Comparison of ENCODE assay signal across 25 cellular contexts in the genomic region with DNA sequence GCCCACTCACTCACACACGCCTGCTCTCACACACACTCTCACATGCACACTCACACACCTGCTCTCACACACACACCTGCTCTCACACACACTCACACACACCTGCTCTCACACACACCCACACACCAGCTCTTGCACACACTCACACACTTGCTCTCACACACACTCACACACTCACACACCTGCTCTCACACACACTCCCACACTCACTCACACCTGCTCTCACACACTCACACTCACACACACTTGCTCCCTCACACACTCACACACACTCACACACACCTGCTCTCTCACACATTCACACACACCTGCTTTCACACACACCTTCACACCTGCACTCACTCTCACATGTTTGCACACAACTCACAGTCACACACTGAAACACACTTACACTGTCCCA. TPM values are rescaled to one million over a fixed set of nuclear protein-coding genes. Genes with fewer than 3 reads are reported as not detected.
"Had no signal": no experiment of that assay in that cellular context is flagged by ENCODE, and none has a peak within 500 bp of the region (broad histone marks: within the 10 kb centered on the region; RNA-seq: fewer than 3 reads in every experiment).

No MANE protein-coding gene starts in this region.

- H3K4me1 ChIP-seq: esophagus muscularis mucosa, prostate gland, stomach had no signal

- FAIRE-seq: endothelial cell of umbilical vein, small intestine had no signal

- H3K9me3 ChIP-seq: esophagus muscularis mucosa, heart right ventricle, left lung, prostate gland, stomach had no signal

- H3K4me3 Mint-ChIP-seq: activated naive CD8-positive, alpha-beta T cell; neural crest cell; type B pancreatic cell had no signal

- H3K27ac Mint-ChIP-seq: activated naive CD8-positive, alpha-beta T cell; type B pancreatic cell had no signal

- ATAC-seq: heart right ventricle, left lung, right cardiac atrium had no signal

- H3K36me3 ChIP-seq: esophagus muscularis mucosa, heart right ventricle, left lung, prostate gland, stomach had no signal

- H3K4me3 ChIP-seq: esophagus muscularis mucosa, heart right ventricle, left lung, prostate gland, stomach had no signal

- H3K9me3 Mint-ChIP-seq: type B pancreatic cell had no signal

- H3K27ac ChIP-seq: esophagus muscularis mucosa, heart right ventricle, left lung, prostate gland, stomach, VCaP had no signal

- H3K36me3 Mint-ChIP-seq: activated naive CD8-positive, alpha-beta T cell; type B pancreatic cell had no signal

- DNase-seq: activated CD4-positive, alpha-beta T cell treated with anti-CD3 and anti-CD28 coated beads, Interleukin-2, amount 50 U/mL, for 4 hours; activated gamma-delta T cell; effector CD8-positive, alpha-beta T cell; heart right ventricle; left lung; right cardiac atrium; small intestine; stimulated activated CD4-positive, alpha-beta T cell treated with anti-CD3 and anti-CD28 coated beads, Interleukin-15, amount 100 ng/mL, for 24 hours; stimulated activated CD4-positive, alpha-beta T cell treated with anti-CD3 and anti-CD28 coated beads, Interleukin-2, amount 100 ng/mL, for 48 hours; stomach; T-helper 2 cell had no signal

- H3K4me1 Mint-ChIP-seq: neural crest cell had no signal

RNA-seq across cellular contexts. Expression of gene CD300H, which starts 4.0 kb away (rescaled TPM):
- total RNA-seq: activated CD8-positive, alpha-beta memory T cell treated with anti-CD3 and anti-CD28 coated beads for 36 hours; cerebellum; endothelial cell of umbilical vein; esophagus muscularis mucosa; kidney epithelial cell; lung microvascular endothelial cell; myocyte; neural crest cell; osteocyte; prostate gland; right cardiac atrium; stomach; temporal lobe had no signal
- polyA plus RNA-seq: endothelial cell of umbilical vein, heart right ventricle, right cardiac atrium, small intestine, stomach had no signal

RNA-seq across cellular contexts. Expression of gene CD300C, which starts 17.4 kb away (rescaled TPM):
- total RNA-seq: activated CD8-positive, alpha-beta memory T cell treated with anti-CD3 and anti-CD28 coated beads for 36 hours; cerebellum; endothelial cell of umbilical vein; kidney epithelial cell; lung microvascular endothelial cell; myocyte; neural crest cell; osteocyte had no signal
- polyA plus RNA-seq: endothelial cell of umbilical vein had no signal

RNA-seq across cellular contexts. Expression of gene CD300LD, which starts 28.7 kb away (rescaled TPM):
- total RNA-seq: activated CD8-positive, alpha-beta memory T cell treated with anti-CD3 and anti-CD28 coated beads for 36 hours; cerebellum; endothelial cell of umbilical vein; esophagus muscularis mucosa; heart right ventricle; kidney epithelial cell; lung microvascular endothelial cell; myocyte; neural crest cell; osteocyte; prostate gland; right cardiac atrium; stomach; temporal lobe had no signal
- polyA plus RNA-seq: endothelial cell of umbilical vein, heart right ventricle, right cardiac atrium, small intestine, stomach had no signal

RNA-seq across cellular contexts. Expression of gene CD300LB, which starts 32.1 kb away (rescaled TPM):
- total RNA-seq: activated CD8-positive, alpha-beta memory T cell treated with anti-CD3 and anti-CD28 coated beads for 36 hours; cerebellum; endothelial cell of umbilical vein; kidney epithelial cell; lung microvascular endothelial cell; myocyte; neural crest cell; osteocyte; stomach had no signal
- polyA plus RNA-seq: endothelial cell of umbilical vein had no signal
